Comparison of ENCODE assay signal across 1 cellular context in the genomic region with DNA sequence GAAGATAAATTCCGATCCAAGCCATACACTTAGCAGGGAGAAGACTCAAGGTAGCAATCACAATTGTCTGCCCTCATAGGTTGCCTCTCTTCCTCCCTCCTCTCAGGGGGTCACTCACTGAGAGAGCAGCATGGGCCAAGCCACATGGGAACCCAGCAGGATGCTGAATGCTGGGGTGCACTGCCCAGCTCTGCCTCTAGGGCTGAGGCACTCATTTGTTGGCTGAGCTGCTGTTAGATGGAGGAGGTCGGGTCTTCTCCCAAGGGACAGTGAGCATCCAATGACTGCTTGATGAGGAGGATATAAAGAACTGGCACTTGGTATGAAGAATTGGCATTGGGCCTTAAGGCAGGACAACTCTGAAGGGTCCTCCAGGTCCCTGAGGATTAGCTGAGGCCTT.
TF ChIP-seq lines count a peak whose summit lies in the region.

No MANE protein-coding gene starts in this region.

TF ChIP-seq in HCT116, 20 proteins besides CTCF, POLR2A, EP300 and RAD21 (continued from another document):
- TF ChIP-seq, protein P1, sequence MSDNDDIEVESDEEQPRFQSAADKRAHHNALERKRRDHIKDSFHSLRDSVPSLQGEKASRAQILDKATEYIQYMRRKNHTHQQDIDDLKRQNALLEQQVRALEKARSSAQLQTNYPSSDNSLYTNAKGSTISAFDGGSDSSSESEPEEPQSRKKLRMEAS (IDR thresholded peaks at IDR 0.05): no peak
- TF ChIP-seq CBX3 (IDR thresholded peaks at IDR 0.05; ENCODE audit: low read depth) (no peak), EZH2 (IDR thresholded peaks at IDR 0.05) (no peak), SRF (IDR thresholded peaks at IDR 0.05; ENCODE audit: low read depth) (no peak)
TF ChIP-seq in HCT116: peak in this region for 0.
